In genomic region chr17:76867578-76868175, GRCh38 we compare ENCODE assay signal across 8 cellular contexts.
DNase-seq lines count a peak whose midpoint lies in the region; ATAC-seq and TF ChIP-seq lines count a peak whose summit lies in the region.

No MANE protein-coding gene starts in this region.

- no peak overlapping the region for H3K27ac ChIP-seq in OCI-LY1 (ENCODE audit: low read depth, low read length, poor library complexity, severe bottlenecking)

- peak overlapping the region; percentile 75 to 78 for H3K4me3 Mint-ChIP-seq in effector memory CD8-positive, alpha-beta T cell

- H3K9me3 Mint-ChIP-seq in effector memory CD8-positive, alpha-beta T cell = no peaks in the 10 kb centered on the region

- H3K79me2 ChIP-seq in OCI-LY1 (ENCODE audit: insufficient read depth, low read length) = no peaks in the 10 kb centered on the region

- 0 out of 2 replicates have a peak, but pooled peaks cover 5% of the 10 kb centered on the region for H3K27me3 ChIP-seq in OCI-LY1 (ENCODE audit: insufficient read depth, low read length)

- peaks cover 4% of the 10 kb centered on the region for H3K36me3 Mint-ChIP-seq in effector memory CD8-positive, alpha-beta T cell (ENCODE audit: insufficient read depth)

- H3K27ac Mint-ChIP-seq in effector memory CD8-positive, alpha-beta T cell = no peak overlapping the region

- no peaks in the 10 kb centered on the region for H3K9me3 ChIP-seq in OCI-LY1 (ENCODE audit: low read length)

- H3K9me2 ChIP-seq in OCI-LY1 (ENCODE audit: low read depth, low read length) = no peaks in the 10 kb centered on the region

- no peaks in the 10 kb centered on the region for H3F3A ChIP-seq in OCI-LY1 (ENCODE audit: insufficient read depth, low read length)

- H3K4me2 ChIP-seq in OCI-LY1 (ENCODE audit: low read length) = peak overlapping the region; percentile 8; the same call in 1 of the 2 replicates

- peaks cover 24 to 49% of the 10 kb centered on the region in 2 donors for H3K27me3 Mint-ChIP-seq in effector memory CD8-positive, alpha-beta T cell

- no peak overlapping the region for H3K4me3 ChIP-seq in OCI-LY1 (ENCODE audit: low read depth, low read length, poor library complexity, severe bottlenecking)

- H3K9ac ChIP-seq in OCI-LY1 (ENCODE audit: low read length) = no peak overlapping the region

- ATAC-seq in effector memory CD8-positive, alpha-beta T cell (replicated peaks) = no peak
- ATAC-seq in HG03457 (IDR thresholded peaks at IDR 0.05; ENCODE audit: unreplicated experiment) = no peak

- H3K4me1 Mint-ChIP-seq in effector memory CD8-positive, alpha-beta T cell (ENCODE audit: low read depth in 2 of 2) = peaks cover 5 to 6% of the 10 kb centered on the region in 2 donors

- H4K20me1 ChIP-seq in OCI-LY1 (ENCODE audit: insufficient read depth, low read length) = no peaks in the 10 kb centered on the region

- no peaks in the 10 kb centered on the region for H3K36me3 ChIP-seq in OCI-LY1 (ENCODE audit: insufficient read depth, low read length)

- peaks cover 3% of the 10 kb centered on the region for H3K4me1 ChIP-seq in OCI-LY1 (ENCODE audit: insufficient read depth, low read length, severe bottlenecking)

- peak; percentile 68 for DNase-seq in EH (ENCODE audit: low read depth)
- DNase-seq in effector memory CD8-positive, alpha-beta T cell = no peak
- peak; percentile 10 for DNase-seq in non-pigmented ciliary epithelial cell (ENCODE audit: low read depth)
- DNase-seq in NCI-H187 treated with DMSO at 0.1 percent for 48 hours (lab: John Stamatoyannopoulos, UW) = no peak
- no peak for DNase-seq in NCI-H2171 (lab: John Stamatoyannopoulos, UW)
- no peak for DNase-seq in NCI-H1048 (lab: John Stamatoyannopoulos, UW)

- H2AFZ ChIP-seq in OCI-LY1 (ENCODE audit: low read length) = no peak overlapping the region

- TF ChIP-seq CTCF in OCI-LY1 (IDR thresholded peaks at IDR 0.05; ENCODE audit: low read length) = no peak

Comparison
In these comparisons a context has a peak if more than half of its experiments do, and no peak if none do; other contexts are left out.
1. DNase-seq: peak in EH (single experiment) and non-pigmented ciliary epithelial cell (single experiment); none in effector memory CD8-positive, alpha-beta T cell (0 of 3), NCI-H187 treated with DMSO at 0.1 percent for 48 hours (single experiment), NCI-H2171 (single experiment) and NCI-H1048 (single experiment).